ENCODE assay signal across 8 cellular contexts in the genomic region with DNA sequence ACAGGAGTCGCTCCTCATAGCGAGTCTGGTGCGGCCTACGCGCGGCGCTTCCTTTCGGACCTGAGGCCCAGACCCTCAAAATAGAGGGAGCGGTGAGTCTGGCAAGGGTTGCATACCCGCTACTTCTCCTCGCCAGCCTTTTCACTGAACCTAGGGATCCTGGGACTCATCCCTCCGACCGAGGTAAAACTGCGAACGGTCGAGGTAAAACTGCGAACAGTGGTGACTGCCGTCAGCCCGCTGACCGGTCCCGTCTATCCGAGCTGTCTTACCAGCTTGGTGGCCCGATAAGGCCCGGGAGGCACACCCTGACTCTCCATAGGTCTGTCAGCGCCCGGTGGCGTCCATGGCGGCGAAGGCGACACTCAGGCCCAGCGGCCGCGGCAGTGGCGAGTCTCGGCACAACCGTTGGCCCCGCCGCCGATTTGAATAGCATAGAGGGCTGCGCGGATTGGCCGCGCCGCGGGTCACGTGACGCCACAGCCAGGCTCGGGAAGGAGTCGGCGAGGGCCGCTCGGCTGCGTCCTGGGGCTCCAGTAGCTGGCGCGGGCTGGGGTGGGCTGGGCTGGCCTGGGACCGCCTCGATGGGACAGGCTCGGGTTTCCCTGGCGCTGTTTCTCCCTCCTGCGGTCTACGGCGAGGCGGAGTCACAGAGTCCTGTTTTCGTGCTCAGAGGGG. TPM values are rescaled to one million over a fixed set of nuclear protein-coding genes. Genes with fewer than 3 reads are reported as not detected.
DNase-seq lines count a peak whose midpoint lies in the region; ATAC-seq and TF ChIP-seq lines count a peak whose summit lies in the region.

A gene with protein sequence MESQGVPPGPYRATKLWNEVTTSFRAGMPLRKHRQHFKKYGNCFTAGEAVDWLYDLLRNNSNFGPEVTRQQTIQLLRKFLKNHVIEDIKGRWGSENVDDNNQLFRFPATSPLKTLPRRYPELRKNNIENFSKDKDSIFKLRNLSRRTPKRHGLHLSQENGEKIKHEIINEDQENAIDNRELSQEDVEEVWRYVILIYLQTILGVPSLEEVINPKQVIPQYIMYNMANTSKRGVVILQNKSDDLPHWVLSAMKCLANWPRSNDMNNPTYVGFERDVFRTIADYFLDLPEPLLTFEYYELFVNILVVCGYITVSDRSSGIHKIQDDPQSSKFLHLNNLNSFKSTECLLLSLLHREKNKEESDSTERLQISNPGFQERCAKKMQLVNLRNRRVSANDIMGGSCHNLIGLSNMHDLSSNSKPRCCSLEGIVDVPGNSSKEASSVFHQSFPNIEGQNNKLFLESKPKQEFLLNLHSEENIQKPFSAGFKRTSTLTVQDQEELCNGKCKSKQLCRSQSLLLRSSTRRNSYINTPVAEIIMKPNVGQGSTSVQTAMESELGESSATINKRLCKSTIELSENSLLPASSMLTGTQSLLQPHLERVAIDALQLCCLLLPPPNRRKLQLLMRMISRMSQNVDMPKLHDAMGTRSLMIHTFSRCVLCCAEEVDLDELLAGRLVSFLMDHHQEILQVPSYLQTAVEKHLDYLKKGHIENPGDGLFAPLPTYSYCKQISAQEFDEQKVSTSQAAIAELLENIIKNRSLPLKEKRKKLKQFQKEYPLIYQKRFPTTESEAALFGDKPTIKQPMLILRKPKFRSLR (minus strand): TSS at position 403 of the 678 bp plus-strand sequence. CDS start 83 bp downstream, at position 320.

- TF ChIP-seq CTCF in GM23338 (conservative IDR thresholded peaks at IDR 0.05; ENCODE audit: low read depth in 2 of 2): no peak
- no peak for TF ChIP-seq CTCF in RWPE1 (conservative IDR thresholded peaks at IDR 0.05; ENCODE audit: low read depth)
- TF ChIP-seq CTCF in foreskin fibroblast (IDR thresholded peaks at IDR 0.05; ENCODE audit: low read depth, low read length): no peak
- TF ChIP-seq CTCF in neural progenitor cell (IDR thresholded peaks at IDR 0.05): no peak

- no peaks in the 10 kb centered on the region for H3K27me3 ChIP-seq in GM23338 (ENCODE audit: insufficient read depth)
- H3K27me3 ChIP-seq in neural progenitor cell: no peaks in the 10 kb centered on the region
- H3K27me3 ChIP-seq in stomach smooth muscle (ENCODE audit: control insufficient read depth in 1 of 2, insufficient read depth in 2 of 2, low read length in 2 of 2): no peaks in the 10 kb centered on the region

- H3K9me3 Mint-ChIP-seq in GM23338 (0 out of 3 replicates have a peak, but pooled peaks cover 2% of the 10 kb centered on the region), neural progenitor cell (peaks cover 17% of the 10 kb centered on the region)

- H3K4me3 Mint-ChIP-seq in GM23338 (peak within 1 kb of the TSS; percentile 96), neural progenitor cell (peak within 1 kb of the TSS; percentile 99)

- H3K79me2 ChIP-seq in GM23338 (replicated peaks; ENCODE audit: insufficient read depth) (peaks cover 44% of the 10 kb centered on the region), neural progenitor cell (ENCODE audit: low read depth) (peaks cover 49% of the 10 kb centered on the region)

- peak within 1 kb of the TSS; percentile 88 for H3K27ac ChIP-seq in GM23338 (ENCODE audit: low read depth)
- peak within 1 kb of the TSS; percentile 80 for H3K27ac ChIP-seq in RWPE1
- peak within 1 kb of the TSS; percentile 53 for H3K27ac ChIP-seq in neural progenitor cell
- H3K27ac ChIP-seq in stomach smooth muscle (ENCODE audit: low read length): no peak within 1 kb of the TSS

- H3K9me3 ChIP-seq in neural progenitor cell (ENCODE audit: low read depth) (no peaks in the 10 kb centered on the region), stomach smooth muscle (ENCODE audit: control insufficient read depth in 2 of 2, low read length in 2 of 2) (no peaks in the 10 kb centered on the region)

- H3K4me3 ChIP-seq in GM23338: peak within 1 kb of the TSS; percentile 89
- peak within 1 kb of the TSS; percentile 74 to 95 for H3K4me3 ChIP-seq in foreskin fibroblast (ENCODE audit: low read depth in 1 of 2, low read length in 2 of 2)
- H3K4me3 ChIP-seq in neural progenitor cell: peak within 1 kb of the TSS; percentile 81
- H3K4me3 ChIP-seq in stomach smooth muscle (ENCODE audit: low read length in 2 of 2): peak within 1 kb of the TSS; percentile 84 to 85

- H3K4me2 ChIP-seq in GM23338: peak within 1 kb of the TSS; percentile 91
- H3K4me2 ChIP-seq in neural progenitor cell: peak within 1 kb of the TSS; percentile 83

- CTCF ChIA-PET in RWPE1 (lab: Yijun Ruan, JAX): interaction anchor here (0.6 kb wide), 1 partner anchor 594 kb away, joined by 5 read pairs; no protein-coding TSS in a partner anchor

- peak; percentile 99 for ATAC-seq in GM23338

- no peaks in the 10 kb centered on the region for H3K9me2 ChIP-seq in GM23338 (ENCODE audit: insufficient read depth)

- peak within 1 kb of the TSS; percentile 84 for H3K27ac Mint-ChIP-seq in GM23338
- peak within 1 kb of the TSS; percentile 99 for H3K27ac Mint-ChIP-seq in neural progenitor cell

- H3K27me3 Mint-ChIP-seq in GM23338 (ENCODE audit: insufficient read depth, low read depth, poor library complexity): peaks cover 4% of the 10 kb centered on the region
- H3K27me3 Mint-ChIP-seq in neural progenitor cell (ENCODE audit: insufficient read depth, low read depth): peaks cover 2% of the 10 kb centered on the region

- H3K36me3 ChIP-seq in GM23338 (ENCODE audit: insufficient read depth): peaks cover 12% of the 10 kb centered on the region
- peaks cover 18% of the 10 kb centered on the region for H3K36me3 ChIP-seq in neural progenitor cell
- no peaks in the 10 kb centered on the region for H3K36me3 ChIP-seq in stomach smooth muscle (ENCODE audit: control insufficient read depth in 2 of 2, insufficient read depth in 2 of 2, low read length in 2 of 2)

- peaks cover 24% of the 10 kb centered on the region for H3K4me1 Mint-ChIP-seq in GM23338
- peaks cover 29% of the 10 kb centered on the region for H3K4me1 Mint-ChIP-seq in neural progenitor cell

- H4K20me1 ChIP-seq in GM23338 (replicated peaks; ENCODE audit: insufficient read depth) (no peaks in the 10 kb centered on the region), neural progenitor cell (ENCODE audit: low read depth) (peaks cover 12% of the 10 kb centered on the region)

- H2AFZ ChIP-seq in GM23338: peak within 1 kb of the TSS; percentile 96
- H2AFZ ChIP-seq in neural progenitor cell (replicated peaks): peak within 1 kb of the TSS; percentile 90

- peak within 1 kb of the TSS; percentile 69 for H3K9ac ChIP-seq in neural progenitor cell
- H3K9ac ChIP-seq in stomach smooth muscle (ENCODE audit: low read length in 2 of 2): peak within 1 kb of the TSS; percentile 48 to 72

- H3F3A ChIP-seq in GM23338 (replicated peaks; ENCODE audit: low read depth) (no peaks in the 10 kb centered on the region), neural progenitor cell (ENCODE audit: low read depth) (no peaks in the 10 kb centered on the region)

- POLR2A ChIA-PET in RWPE1 (lab: Yijun Ruan, JAX; ENCODE audit: low non-redundant PET): no interaction called here

- peak; percentile 96 for DNase-seq in EH (ENCODE audit: low read depth)
- DNase-seq in GM23338 (ENCODE audit: low spot score): peak; percentile 97
- peak; percentile 93 for DNase-seq in LHCN-M2 (ENCODE audit: low read depth)
- DNase-seq in RWPE1 (ENCODE audit: low spot score): peak; percentile 97
- DNase-seq in activated effector memory CD4-positive, alpha-beta T cell treated with Interleukin-2 at 50 U/mL for 16 hours: peak; percentile 65
- DNase-seq in foreskin fibroblast: peak; percentile 97 to 99
- peak; percentile 99 for DNase-seq in neural progenitor cell (ENCODE audit: low spot score)

- H3K36me3 Mint-ChIP-seq in GM23338 (ENCODE audit: low read depth): peaks cover 16% of the 10 kb centered on the region
- peaks cover 15% of the 10 kb centered on the region for H3K36me3 Mint-ChIP-seq in neural progenitor cell

- peaks cover 11% of the 10 kb centered on the region for H3K4me1 ChIP-seq in GM23338 (ENCODE audit: insufficient read depth)
- peaks cover 22% of the 10 kb centered on the region for H3K4me1 ChIP-seq in neural progenitor cell
- H3K4me1 ChIP-seq in stomach smooth muscle (ENCODE audit: control insufficient read depth, insufficient read depth, low read length): peaks cover 11% of the 10 kb centered on the region

TF ChIP-seq in GM23338, 12 proteins besides CTCF, POLR2A, EP300 and RAD21:
- TF ChIP-seq POLR2AphosphoS5 (IDR thresholded peaks at IDR 0.05; ENCODE audit: low read depth) (peak; percentile 89), EZH2phosphoT487 (IDR thresholded peaks at IDR 0.05; ENCODE audit: unreplicated experiment) (no peak), CREB1 (CRISPR knock-in tag; IDR thresholded peaks at IDR 0.05; ENCODE audit: low read depth) (peak; percentile 52; the same call in 1 of the 2 replicates), ZNF331 (CRISPR knock-in tag; IDR thresholded peaks at IDR 0.05; ENCODE audit: low read depth) (no peak)
TF ChIP-seq in GM23338: peak in this region for 2.

RNA-seq across cellular contexts. Expression of the gene that starts here (rescaled TPM):
- 42.9 and 47.0 TPM in 2 replicates for total RNA-seq in GM23338 (2014; rRNA removed; shearing (Covaris generic))
- 16.5 and 30.0 TPM in 2 replicates for polyA plus RNA-seq in GM23338 (2016; fragmentation: Nextera tagmentation; extraction: Ambion mirVana)
- total RNA-seq in LHCN-M2 (2014; rRNA removed): 134 and 141 TPM in 2 replicates
- polyA plus RNA-seq in LHCN-M2 (2012): 11.0 TPM
- total RNA-seq in neural progenitor cell (ENCODE audit: low replicate concordance): 83.8 and 144 TPM in 2 replicates
